ENCODE assay signal across 1 cellular context in the genomic region with DNA sequence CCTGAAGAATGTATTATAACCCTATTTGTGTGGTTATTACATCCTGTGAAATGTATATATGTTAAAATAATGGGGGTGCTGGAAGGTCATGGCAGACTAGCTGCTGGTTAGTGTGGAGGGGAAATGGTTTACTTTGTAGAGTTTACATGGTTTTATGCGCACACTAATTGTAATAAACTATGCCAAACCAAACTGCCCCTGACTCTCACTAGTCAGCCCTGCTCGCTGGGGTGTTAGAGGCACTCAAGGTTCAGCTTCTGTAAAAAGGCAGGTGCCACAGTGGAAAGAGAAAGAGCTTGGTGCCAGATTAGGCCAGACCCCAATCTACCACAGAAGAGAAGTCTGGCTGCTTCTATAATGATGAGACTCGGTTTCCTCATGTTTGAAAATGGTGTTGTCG.
TF ChIP-seq lines count a peak whose summit lies in the region.

No MANE protein-coding gene starts in this region.

TF ChIP-seq in GM12878, 131 proteins besides CTCF, POLR2A, EP300 and RAD21 (continued from another document):
- TF ChIP-seq IRF5 (IDR thresholded peaks at IDR 0.05; ENCODE audit: borderline replicate concordance) (no peak), ZNF622 (IDR thresholded peaks at IDR 0.05) (no peak), YBX1 (IDR thresholded peaks at IDR 0.05) (no peak), REST (IDR thresholded peaks at IDR 0.05; ENCODE audit: low read depth, low read length) (no peak), KAT2A (conservative IDR thresholded peaks at IDR 0.05; ENCODE audit: control insufficient read depth, low read depth, low read length) (no peak), SKIL (IDR thresholded peaks at IDR 0.05; ENCODE audit: low read depth, poor library complexity, severe bottlenecking) (no peak), EZH2 (IDR thresholded peaks at IDR 0.05; ENCODE audit: borderline replicate concordance, control insufficient read depth, low read depth, low read length) (no peak), SRF (IDR thresholded peaks at IDR 0.05; ENCODE audit: low read depth in 2 of 2, low read length in 2 of 2) (no peak), RELA (IDR thresholded peaks at IDR 0.05; ENCODE audit: borderline replicate concordance, partially characterized antibody) (no peak), PKNOX1 (IDR thresholded peaks at IDR 0.05) (no peak), WRNIP1 (IDR thresholded peaks at IDR 0.05; ENCODE audit: borderline replicate concordance, low read depth, low read length) (no peak), CREM (IDR thresholded peaks at IDR 0.05; ENCODE audit: low read depth) (no peak)
- TF ChIP-seq, protein P1, sequence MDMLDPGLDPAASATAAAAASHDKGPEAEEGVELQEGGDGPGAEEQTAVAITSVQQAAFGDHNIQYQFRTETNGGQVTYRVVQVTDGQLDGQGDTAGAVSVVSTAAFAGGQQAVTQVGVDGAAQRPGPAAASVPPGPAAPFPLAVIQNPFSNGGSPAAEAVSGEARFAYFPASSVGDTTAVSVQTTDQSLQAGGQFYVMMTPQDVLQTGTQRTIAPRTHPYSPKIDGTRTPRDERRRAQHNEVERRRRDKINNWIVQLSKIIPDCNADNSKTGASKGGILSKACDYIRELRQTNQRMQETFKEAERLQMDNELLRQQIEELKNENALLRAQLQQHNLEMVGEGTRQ (IDR thresholded peaks at IDR 0.05; ENCODE audit: borderline replicate concordance, low read depth, low read length) = no peak
